9 cellular contexts compared by ENCODE assay signal in genomic region chr1:113931456-113931855, GRCh38. TPM values are rescaled to one million over a fixed set of nuclear protein-coding genes. Genes with fewer than 3 reads are reported as not detected.
DNase-seq lines count a peak whose midpoint lies in the region; ATAC-seq and TF ChIP-seq lines count a peak whose summit lies in the region.
"Had no signal": no experiment of that assay in that cellular context is flagged by ENCODE, and none has a peak within 500 bp of the region (broad histone marks: within the 10 kb centered on the region; RNA-seq: fewer than 3 reads in every experiment).

No MANE protein-coding gene starts in this region.

- H2BK5ac ChIP-seq in trophoblast cell (ENCODE audit: low read depth, low read length, poor library complexity): no peak overlapping the region

- no peak overlapping the region for H4K12ac ChIP-seq in trophoblast cell (ENCODE audit: low read depth, low read length)

- no peak overlapping the region for H2AFZ ChIP-seq in PC-3 (ENCODE audit: low read length)
- H2AFZ ChIP-seq in trophoblast cell (ENCODE audit: insufficient read depth, low read length, poor library complexity): no peak overlapping the region

- peaks cover 1% of the 10 kb centered on the region for H3K36me3 Mint-ChIP-seq in progenitor cell of endocrine pancreas (ENCODE audit: insufficient read depth)

- CTCF ChIA-PET in PC-3 (lab: Charles Lee): no interaction called here

- H3K27ac ChIP-seq in PC-3 (ENCODE audit: low read length) (peak overlapping the region; percentile 41), trophoblast cell (ENCODE audit: low read depth, low read length) (no peak overlapping the region)
- peak overlapping the region; percentile 98 for H3K27ac ChIP-seq in effector memory CD4-positive, alpha-beta T cell (ENCODE audit: insufficient read depth, low read length, poor library complexity, severe bottlenecking)

- BruUV-seq in PC-3 (replicated peaks; lab: Mats Ljungman, UMichigan): no TSS peak

- peak overlapping the region; percentile 86 for H3K4me3 Mint-ChIP-seq in progenitor cell of endocrine pancreas (ENCODE audit: low read depth)

- POLR2A ChIA-PET in PC-3 (lab: Charles Lee; ENCODE audit: unreplicated experiment): interaction anchor here (0.6 kb wide), 1 partner anchor 386 kb away, joined by 5 read pairs; no protein-coding TSS in a partner anchor

- H3K79me2 ChIP-seq in PC-3 (ENCODE audit: low read length) (peaks cover 78% of the 10 kb centered on the region), trophoblast cell (ENCODE audit: control insufficient read depth, insufficient read depth, low read length, poor library complexity) (peaks cover 9% of the 10 kb centered on the region)

- no peak overlapping the region for H2BK120ac ChIP-seq in trophoblast cell (ENCODE audit: insufficient read depth, low read length, poor library complexity)

- H3K14ac ChIP-seq in trophoblast cell (ENCODE audit: low read length): no peak overlapping the region

- H3K27ac Mint-ChIP-seq in progenitor cell of endocrine pancreas: no peak overlapping the region

- H4K8ac ChIP-seq in trophoblast cell (ENCODE audit: low read depth, low read length): no peak overlapping the region

- no peak for TF ChIP-seq CTCF in PC-3 (conservative IDR thresholded peaks at IDR 0.05; ENCODE audit: low read depth, low read length)
- TF ChIP-seq CTCF in progenitor cell of endocrine pancreas (IDR thresholded peaks at IDR 0.05; ENCODE audit: unreplicated experiment): no peak

- peaks cover 51% of the 10 kb centered on the region for H3K4me1 Mint-ChIP-seq in progenitor cell of endocrine pancreas (ENCODE audit: low read depth)

- H3K23ac ChIP-seq in trophoblast cell (ENCODE audit: low read length): no peak overlapping the region

- peak overlapping the region; percentile 82; the same call in 1 of the 2 replicates for H3K9ac ChIP-seq in PC-3 (ENCODE audit: low read length)
- no peak overlapping the region for H3K9ac ChIP-seq in trophoblast cell (ENCODE audit: low read length)

- H4K91ac ChIP-seq in trophoblast cell (ENCODE audit: low read depth, low read length): no peak overlapping the region

- H3K36me3 ChIP-seq in PC-3 (ENCODE audit: low read depth, low read length) (no peaks in the 10 kb centered on the region), trophoblast cell (ENCODE audit: control insufficient read depth in 1 of 2, insufficient read depth in 2 of 2, low read length in 2 of 2) (no peaks in the 10 kb centered on the region)
- H3K36me3 ChIP-seq in effector memory CD4-positive, alpha-beta T cell (ENCODE audit: control insufficient read depth, insufficient read depth, low read length): no peaks in the 10 kb centered on the region

- ATAC-seq in PC-3: peak; percentile 12

- peaks cover 9% of the 10 kb centered on the region for H3K79me1 ChIP-seq in trophoblast cell (ENCODE audit: low read length)

- peaks cover 29% of the 10 kb centered on the region; the same call in 1 of the 2 replicates for H4K20me1 ChIP-seq in PC-3 (ENCODE audit: low read length)

- H3K4me1 ChIP-seq in PC-3 (ENCODE audit: insufficient read depth, low read length) (peaks cover 32% of the 10 kb centered on the region), trophoblast cell (ENCODE audit: control insufficient read depth in 1 of 2, insufficient read depth in 2 of 2, low read length in 2 of 2) (peaks cover 2% of the 10 kb centered on the region in 2 experiments)
- peaks cover 44% of the 10 kb centered on the region for H3K4me1 ChIP-seq in effector memory CD4-positive, alpha-beta T cell (ENCODE audit: control insufficient read depth, insufficient read depth, low read length, poor library complexity, severe bottlenecking)

- H3K27me3 Mint-ChIP-seq in progenitor cell of endocrine pancreas: no peaks in the 10 kb centered on the region

- WGBS in trophoblast cell (ENCODE audit: extremely low coverage, insufficient coverage, insufficient read length): no CpG with 5 or more reads among the region's 3 CpGs

- no peak overlapping the region for H3K18ac ChIP-seq in trophoblast cell (ENCODE audit: low read length)

- H3K9me3 ChIP-seq in PC-3 (ENCODE audit: low read length) (no peaks in the 10 kb centered on the region), trophoblast cell (ENCODE audit: insufficient read depth, low read depth, low read length) (no peaks in the 10 kb centered on the region)
- no peaks in the 10 kb centered on the region for H3K9me3 ChIP-seq in effector memory CD4-positive, alpha-beta T cell (ENCODE audit: control insufficient read depth, low read length)

- DNase-seq in GM03348 (ENCODE audit: low spot score) (peak; percentile 17), PC-3 (peak; percentile 63), progenitor cell of endocrine pancreas (ENCODE audit: low spot score, unreplicated experiment) (no peak), trophoblast cell (no peak), hepatic stellate cell (ENCODE audit: low spot score) (no peak), DMS79 (lab: John Stamatoyannopoulos, UW) (no peak), DMS 273 (lab: John Stamatoyannopoulos, UW; ENCODE audit: unreplicated experiment) (no peak)
- no peak for DNase-seq in effector memory CD4-positive, alpha-beta T cell
- DNase-seq: NCI-H1694 treated with DMSO at 0.1 percent for 48 hours had no signal

- intact Hi-C loops in PC-3 (cut with micrococcal nuclease): loop anchor here (1.0 kb wide), 1 partner anchor 119 kb away; the partner anchor contains the start of gene RSBN1

- H3K4me3 ChIP-seq in PC-3 (ENCODE audit: low read length): peak overlapping the region; percentile 86
- H3K4me3 ChIP-seq in effector memory CD4-positive, alpha-beta T cell (ENCODE audit: insufficient read depth, low read depth, low read length, poor library complexity, severe bottlenecking): peak overlapping the region; percentile 86
- no peak overlapping the region for H3K4me3 ChIP-seq in trophoblast cell (ENCODE audit: low read depth, low read length)

- H3K27me3 ChIP-seq in PC-3 (ENCODE audit: low read length): no peaks in the 10 kb centered on the region
- no peaks in the 10 kb centered on the region for H3K27me3 ChIP-seq in effector memory CD4-positive, alpha-beta T cell (replicated peaks; ENCODE audit: control insufficient read depth, insufficient read depth, low read length, poor library complexity, severe bottlenecking)
- H3K27me3 ChIP-seq in trophoblast cell (ENCODE audit: insufficient read depth, low read length): no peaks in the 10 kb centered on the region

- H3F3A ChIP-seq in PC-3 (ENCODE audit: low read length, unreplicated experiment): no peaks in the 10 kb centered on the region

- peak overlapping the region; percentile 96 for H3K4me2 ChIP-seq in PC-3 (ENCODE audit: low read length)
- H3K4me2 ChIP-seq in trophoblast cell (ENCODE audit: low read length): no peak overlapping the region

- no peaks in the 10 kb centered on the region for H3K9me3 Mint-ChIP-seq in progenitor cell of endocrine pancreas (ENCODE audit: low read depth)

- no peak overlapping the region for H2BK12ac ChIP-seq in trophoblast cell (ENCODE audit: low read length)

- H3K9me2 ChIP-seq in PC-3 (replicated peaks; ENCODE audit: low read length): no peaks in the 10 kb centered on the region

- no peak overlapping the region for H3K4ac ChIP-seq in trophoblast cell (ENCODE audit: low read depth, low read length)

- no peak overlapping the region for H2AK5ac ChIP-seq in trophoblast cell (ENCODE audit: low read length)

RNA-seq across cellular contexts. Expression of gene HIPK1, which starts 2.3 kb away (rescaled TPM):
- 18.7 and 19.9 TPM in 2 replicates for total RNA-seq in PC-3 (2014; rRNA removed)
- total RNA-seq in progenitor cell of endocrine pancreas: 52.4 and 54.2 TPM in 2 replicates
- polyA plus RNA-seq in trophoblast cell (2013): 20.6 and 22.0 TPM in 2 replicates

RNA-seq across cellular contexts. Expression of gene DCLRE1B, which starts 26.3 kb away (rescaled TPM):
- total RNA-seq in PC-3 (2014; rRNA removed): 12.6 and 13.2 TPM in 2 replicates
- total RNA-seq in progenitor cell of endocrine pancreas: 9.9 and 10.2 TPM in 2 replicates
- 7.3 and 7.6 TPM in 2 replicates for polyA plus RNA-seq in trophoblast cell (2013)

RNA-seq across cellular contexts. Expression of gene AP4B1, which starts 26.9 kb away (rescaled TPM):
- total RNA-seq in PC-3 (2014; rRNA removed) (15.5 and 15.8 TPM in 2 replicates), progenitor cell of endocrine pancreas (20.2 and 23.4 TPM in 2 replicates)
- 5.9 TPM in 2 replicates for polyA plus RNA-seq in trophoblast cell (2013)

RNA-seq across cellular contexts. Expression of gene BCL2L15, which starts 44.1 kb away (rescaled TPM):
- total RNA-seq in PC-3 (2014; rRNA removed) (0.29 TPM in 1 of 2 replicates, not detected in the other), progenitor cell of endocrine pancreas (0.16 and 0.67 TPM in 2 replicates)
- 0.06 and 0.07 TPM in 2 replicates for polyA plus RNA-seq in trophoblast cell (2013)

RNA-seq across cellular contexts. Expression of gene OLFML3, which starts 47.8 kb away (rescaled TPM):
- total RNA-seq in PC-3 (2014; rRNA removed): 7.0 TPM in 2 replicates
- 12.9 and 14.7 TPM in 2 replicates for total RNA-seq in progenitor cell of endocrine pancreas
- 142 and 148 TPM in 2 replicates for polyA plus RNA-seq in trophoblast cell (2013)

Comparison
In these comparisons a context has a peak if more than half of its experiments do, and no peak if none do; other contexts are left out.
1. DNase-seq: peak in GM03348 (single experiment) and PC-3 (single experiment); none in effector memory CD4-positive, alpha-beta T cell (0 of 3), progenitor cell of endocrine pancreas (single experiment), trophoblast cell (0 of 2), hepatic stellate cell (single experiment), DMS79 (single experiment) and DMS 273 (single experiment).